ENCODE assay signal across 24 cellular contexts in the genomic region with DNA sequence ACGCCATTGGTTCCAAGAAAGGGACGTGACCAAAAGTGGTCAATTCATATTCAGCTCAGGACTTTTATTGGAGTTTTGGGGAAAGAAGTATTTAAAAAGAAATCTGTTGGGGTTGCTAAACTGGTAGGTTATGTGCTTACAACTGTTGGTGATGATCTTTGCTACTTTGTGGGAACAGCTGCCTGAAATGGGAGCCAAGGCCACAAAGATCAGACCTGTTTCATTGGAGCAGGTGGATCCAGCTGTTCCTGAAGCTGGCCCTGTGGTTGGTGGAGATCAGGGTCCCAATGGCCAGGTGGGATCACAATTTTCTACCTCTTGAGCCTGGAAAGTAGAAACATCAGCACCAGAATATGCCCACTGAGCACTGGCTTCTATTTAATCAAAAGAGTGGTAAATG.
"Had no signal": no experiment of that assay in that cellular context is flagged by ENCODE, and none has a peak within 500 bp of the region (broad histone marks: within the 10 kb centered on the region; RNA-seq: fewer than 3 reads in every experiment).

No MANE protein-coding gene starts in this region.

- ATAC-seq: naive thymus-derived CD4-positive, alpha-beta T cell; right lobe of liver; upper lobe of right lung had no signal

- H3K27ac ChIP-seq: left ventricle myocardium inferior, ovary, right atrium auricular region, right lobe of liver, spleen, suprapubic skin, thoracic aorta, tibial artery, upper lobe of right lung had no signal

- H3K9me3 ChIP-seq: left ventricle myocardium inferior, ovary, right atrium auricular region, right lobe of liver, spleen, suprapubic skin, thoracic aorta, tibial artery, upper lobe of right lung had no signal

- H3K36me3 Mint-ChIP-seq: mesothelial cell of epicardium; naive thymus-derived CD4-positive, alpha-beta T cell; natural killer cell treated with Interleukin-12 subunit alpha and Interleukin-12 subunit beta and Interleukin-15 and Interleukin-18, amount 100 ng/mL, for 72 hours; stimulated activated effector memory CD8-positive, alpha-beta T cell treated with anti-CD3 and anti-CD28 coated beads, Interleukin-12 subunit alpha, Interleukin-12 subunit beta, amount 100 ng/mL, for 72 hours had no signal

- H3K27ac Mint-ChIP-seq: mesothelial cell of epicardium; natural killer cell treated with Interleukin-12 subunit alpha and Interleukin-12 subunit beta and Interleukin-15 and Interleukin-18, amount 100 ng/mL, for 72 hours; progenitor cell of endocrine pancreas; stimulated activated effector memory CD8-positive, alpha-beta T cell treated with anti-CD3 and anti-CD28 coated beads, Interleukin-12 subunit alpha, Interleukin-12 subunit beta, amount 100 ng/mL, for 72 hours; stimulated activated naive CD8-positive, alpha-beta T cell treated with anti-CD3 and anti-CD28 coated beads, Interleukin-15, Interleukin-2, amounts not matched to agents 100 ng/mL and 50 ng/mL, for 24 hours had no signal

- DNase-seq: head of caudate nucleus; hypothalamus; islet precursor cell; left ventricle myocardium inferior; mesendoderm; naive thymus-derived CD4-positive, alpha-beta T cell; ovary; right lobe of liver; small intestine; spleen; stimulated activated CD4-positive, alpha-beta T cell treated with anti-CD3 and anti-CD28 coated beads, Interleukin-4, amount 100 ng/mL, for 24 hours; stimulated activated naive CD4-positive, alpha-beta T cell; tibial artery; upper lobe of right lung had no signal

- H3K4me3 Mint-ChIP-seq: mesothelial cell of epicardium; naive thymus-derived CD4-positive, alpha-beta T cell; natural killer cell treated with Interleukin-12 subunit alpha and Interleukin-12 subunit beta and Interleukin-15 and Interleukin-18, amount 100 ng/mL, for 72 hours; neural crest cell; stimulated activated effector memory CD8-positive, alpha-beta T cell treated with anti-CD3 and anti-CD28 coated beads, Interleukin-12 subunit alpha, Interleukin-12 subunit beta, amount 100 ng/mL, for 72 hours; stimulated activated naive CD8-positive, alpha-beta T cell treated with anti-CD3 and anti-CD28 coated beads, Interleukin-15, Interleukin-2, amounts not matched to agents 100 ng/mL and 50 ng/mL, for 24 hours had no signal

- H3K36me3 ChIP-seq: left ventricle myocardium inferior, ovary, right atrium auricular region, right lobe of liver, spleen, suprapubic skin, thoracic aorta, tibial artery, upper lobe of right lung had no signal

- H3K9me3 Mint-ChIP-seq: mesothelial cell of epicardium; naive thymus-derived CD4-positive, alpha-beta T cell; natural killer cell treated with Interleukin-12 subunit alpha and Interleukin-12 subunit beta and Interleukin-15 and Interleukin-18, amount 100 ng/mL, for 72 hours; neural crest cell; stimulated activated effector memory CD8-positive, alpha-beta T cell treated with anti-CD3 and anti-CD28 coated beads, Interleukin-12 subunit alpha, Interleukin-12 subunit beta, amount 100 ng/mL, for 72 hours; stimulated activated naive CD8-positive, alpha-beta T cell treated with anti-CD3 and anti-CD28 coated beads, Interleukin-15, Interleukin-2, amounts not matched to agents 100 ng/mL and 50 ng/mL, for 24 hours had no signal

- H3K27me3 ChIP-seq: ovary, right atrium auricular region, right lobe of liver, upper lobe of right lung had no signal

- H3K4me3 ChIP-seq: left ventricle myocardium inferior, lung, ovary, right atrium auricular region, right lobe of liver, spleen, suprapubic skin, thoracic aorta, tibial artery, upper lobe of right lung had no signal

- H3K4me1 ChIP-seq: right lobe of liver, upper lobe of right lung had no signal
